Comparison of ENCODE assay signal across 1 cellular context in the genomic region with DNA sequence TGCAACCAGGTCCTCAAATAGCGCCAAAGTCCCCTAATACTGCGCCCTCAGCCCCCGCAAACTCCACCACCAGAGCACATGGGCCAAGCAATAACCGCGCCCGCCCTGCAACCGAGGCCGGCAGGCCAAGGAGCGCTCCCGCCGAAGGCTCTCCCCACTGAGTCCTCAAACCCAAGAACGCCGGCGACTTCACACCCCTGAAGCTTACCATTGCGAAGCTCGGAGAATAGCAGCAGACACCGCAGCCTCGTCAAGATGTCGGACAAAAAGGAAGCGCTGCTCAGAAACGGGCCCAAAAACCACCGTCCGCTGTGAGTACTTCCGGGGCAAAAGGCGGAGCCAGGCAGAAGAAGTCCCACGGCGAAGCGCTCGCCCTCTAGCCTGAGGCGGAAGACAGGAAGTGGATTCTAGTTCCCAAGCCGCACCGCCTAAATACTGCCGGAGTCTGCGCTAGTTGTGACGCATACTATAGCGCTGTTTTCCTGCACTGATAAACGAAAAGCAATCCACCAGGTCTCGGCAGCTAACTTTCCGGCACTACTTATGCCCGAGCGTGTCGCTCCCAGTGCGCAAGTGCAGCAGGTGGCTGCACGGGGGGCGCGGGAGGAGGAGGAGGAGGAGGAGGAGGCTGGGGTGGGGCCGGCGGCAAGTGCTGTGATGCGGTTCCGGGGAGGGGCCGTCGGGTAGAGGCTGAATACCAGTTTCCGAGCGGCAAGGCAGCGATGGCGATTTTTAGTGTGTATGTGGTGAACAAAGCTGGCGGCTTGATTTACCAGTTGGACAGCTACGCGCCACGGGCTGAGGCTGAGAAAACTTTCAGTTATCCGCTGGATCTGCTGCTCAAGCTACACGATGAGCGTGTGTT.
TF ChIP-seq lines count a peak whose summit lies in the region.

A gene (minus strand): TSS at position 270 of the 865 bp plus-strand sequence. CDS start 59 bp downstream, at position 211.
A gene with protein sequence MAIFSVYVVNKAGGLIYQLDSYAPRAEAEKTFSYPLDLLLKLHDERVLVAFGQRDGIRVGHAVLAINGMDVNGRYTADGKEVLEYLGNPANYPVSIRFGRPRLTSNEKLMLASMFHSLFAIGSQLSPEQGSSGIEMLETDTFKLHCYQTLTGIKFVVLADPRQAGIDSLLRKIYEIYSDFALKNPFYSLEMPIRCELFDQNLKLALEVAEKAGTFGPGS (plus strand): TSS at position 693 of the 865 bp plus-strand sequence. CDS start 30 bp downstream, at position 723.

TF ChIP-seq in K562, 482 proteins besides CTCF, POLR2A, EP300 and RAD21 (continued from another document and continues in another):
- TF ChIP-seq, protein P1, sequence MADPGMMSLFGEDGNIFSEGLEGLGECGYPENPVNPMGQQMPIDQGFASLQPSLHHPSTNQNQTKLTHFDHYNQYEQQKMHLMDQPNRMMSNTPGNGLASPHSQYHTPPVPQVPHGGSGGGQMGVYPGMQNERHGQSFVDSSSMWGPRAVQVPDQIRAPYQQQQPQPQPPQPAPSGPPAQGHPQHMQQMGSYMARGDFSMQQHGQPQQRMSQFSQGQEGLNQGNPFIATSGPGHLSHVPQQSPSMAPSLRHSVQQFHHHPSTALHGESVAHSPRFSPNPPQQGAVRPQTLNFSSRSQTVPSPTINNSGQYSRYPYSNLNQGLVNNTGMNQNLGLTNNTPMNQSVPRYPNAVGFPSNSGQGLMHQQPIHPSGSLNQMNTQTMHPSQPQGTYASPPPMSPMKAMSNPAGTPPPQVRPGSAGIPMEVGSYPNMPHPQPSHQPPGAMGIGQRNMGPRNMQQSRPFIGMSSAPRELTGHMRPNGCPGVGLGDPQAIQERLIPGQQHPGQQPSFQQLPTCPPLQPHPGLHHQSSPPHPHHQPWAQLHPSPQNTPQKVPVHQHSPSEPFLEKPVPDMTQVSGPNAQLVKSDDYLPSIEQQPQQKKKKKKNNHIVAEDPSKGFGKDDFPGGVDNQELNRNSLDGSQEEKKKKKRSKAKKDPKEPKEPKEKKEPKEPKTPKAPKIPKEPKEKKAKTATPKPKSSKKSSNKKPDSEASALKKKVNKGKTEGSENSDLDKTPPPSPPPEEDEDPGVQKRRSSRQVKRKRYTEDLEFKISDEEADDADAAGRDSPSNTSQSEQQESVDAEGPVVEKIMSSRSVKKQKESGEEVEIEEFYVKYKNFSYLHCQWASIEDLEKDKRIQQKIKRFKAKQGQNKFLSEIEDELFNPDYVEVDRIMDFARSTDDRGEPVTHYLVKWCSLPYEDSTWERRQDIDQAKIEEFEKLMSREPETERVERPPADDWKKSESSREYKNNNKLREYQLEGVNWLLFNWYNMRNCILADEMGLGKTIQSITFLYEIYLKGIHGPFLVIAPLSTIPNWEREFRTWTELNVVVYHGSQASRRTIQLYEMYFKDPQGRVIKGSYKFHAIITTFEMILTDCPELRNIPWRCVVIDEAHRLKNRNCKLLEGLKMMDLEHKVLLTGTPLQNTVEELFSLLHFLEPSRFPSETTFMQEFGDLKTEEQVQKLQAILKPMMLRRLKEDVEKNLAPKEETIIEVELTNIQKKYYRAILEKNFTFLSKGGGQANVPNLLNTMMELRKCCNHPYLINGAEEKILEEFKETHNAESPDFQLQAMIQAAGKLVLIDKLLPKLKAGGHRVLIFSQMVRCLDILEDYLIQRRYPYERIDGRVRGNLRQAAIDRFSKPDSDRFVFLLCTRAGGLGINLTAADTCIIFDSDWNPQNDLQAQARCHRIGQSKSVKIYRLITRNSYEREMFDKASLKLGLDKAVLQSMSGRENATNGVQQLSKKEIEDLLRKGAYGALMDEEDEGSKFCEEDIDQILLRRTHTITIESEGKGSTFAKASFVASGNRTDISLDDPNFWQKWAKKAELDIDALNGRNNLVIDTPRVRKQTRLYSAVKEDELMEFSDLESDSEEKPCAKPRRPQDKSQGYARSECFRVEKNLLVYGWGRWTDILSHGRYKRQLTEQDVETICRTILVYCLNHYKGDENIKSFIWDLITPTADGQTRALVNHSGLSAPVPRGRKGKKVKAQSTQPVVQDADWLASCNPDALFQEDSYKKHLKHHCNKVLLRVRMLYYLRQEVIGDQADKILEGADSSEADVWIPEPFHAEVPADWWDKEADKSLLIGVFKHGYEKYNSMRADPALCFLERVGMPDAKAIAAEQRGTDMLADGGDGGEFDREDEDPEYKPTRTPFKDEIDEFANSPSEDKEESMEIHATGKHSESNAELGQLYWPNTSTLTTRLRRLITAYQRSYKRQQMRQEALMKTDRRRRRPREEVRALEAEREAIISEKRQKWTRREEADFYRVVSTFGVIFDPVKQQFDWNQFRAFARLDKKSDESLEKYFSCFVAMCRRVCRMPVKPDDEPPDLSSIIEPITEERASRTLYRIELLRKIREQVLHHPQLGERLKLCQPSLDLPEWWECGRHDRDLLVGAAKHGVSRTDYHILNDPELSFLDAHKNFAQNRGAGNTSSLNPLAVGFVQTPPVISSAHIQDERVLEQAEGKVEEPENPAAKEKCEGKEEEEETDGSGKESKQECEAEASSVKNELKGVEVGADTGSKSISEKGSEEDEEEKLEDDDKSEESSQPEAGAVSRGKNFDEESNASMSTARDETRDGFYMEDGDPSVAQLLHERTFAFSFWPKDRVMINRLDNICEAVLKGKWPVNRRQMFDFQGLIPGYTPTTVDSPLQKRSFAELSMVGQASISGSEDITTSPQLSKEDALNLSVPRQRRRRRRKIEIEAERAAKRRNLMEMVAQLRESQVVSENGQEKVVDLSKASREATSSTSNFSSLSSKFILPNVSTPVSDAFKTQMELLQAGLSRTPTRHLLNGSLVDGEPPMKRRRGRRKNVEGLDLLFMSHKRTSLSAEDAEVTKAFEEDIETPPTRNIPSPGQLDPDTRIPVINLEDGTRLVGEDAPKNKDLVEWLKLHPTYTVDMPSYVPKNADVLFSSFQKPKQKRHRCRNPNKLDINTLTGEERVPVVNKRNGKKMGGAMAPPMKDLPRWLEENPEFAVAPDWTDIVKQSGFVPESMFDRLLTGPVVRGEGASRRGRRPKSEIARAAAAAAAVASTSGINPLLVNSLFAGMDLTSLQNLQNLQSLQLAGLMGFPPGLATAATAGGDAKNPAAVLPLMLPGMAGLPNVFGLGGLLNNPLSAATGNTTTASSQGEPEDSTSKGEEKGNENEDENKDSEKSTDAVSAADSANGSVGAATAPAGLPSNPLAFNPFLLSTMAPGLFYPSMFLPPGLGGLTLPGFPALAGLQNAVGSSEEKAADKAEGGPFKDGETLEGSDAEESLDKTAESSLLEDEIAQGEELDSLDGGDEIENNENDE (IDR thresholded peaks at IDR 0.05; ENCODE audit: low read depth, low read length) = no peak
- TF ChIP-seq, protein P2, sequence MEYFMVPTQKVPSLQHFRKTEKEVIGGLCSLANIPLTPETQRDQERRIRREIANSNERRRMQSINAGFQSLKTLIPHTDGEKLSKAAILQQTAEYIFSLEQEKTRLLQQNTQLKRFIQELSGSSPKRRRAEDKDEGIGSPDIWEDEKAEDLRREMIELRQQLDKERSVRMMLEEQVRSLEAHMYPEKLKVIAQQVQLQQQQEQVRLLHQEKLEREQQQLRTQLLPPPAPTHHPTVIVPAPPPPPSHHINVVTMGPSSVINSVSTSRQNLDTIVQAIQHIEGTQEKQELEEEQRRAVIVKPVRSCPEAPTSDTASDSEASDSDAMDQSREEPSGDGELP (CRISPR knock-in tag; IDR thresholded peaks at IDR 0.05; ENCODE audit: borderline replicate concordance) = peak; percentile 88
- peak; percentile 17; the same call in 1 of the 2 replicates for TF ChIP-seq JUND (IDR thresholded peaks at IDR 0.05; ENCODE audit: borderline replicate concordance, low read depth, low read length)
- TF ChIP-seq JUND (tag; IDR thresholded peaks at IDR 0.05; ENCODE audit: borderline replicate concordance, low read depth, low read length) = peak; percentile 64; the same call in 2 of the 3 replicates
- no peak for TF ChIP-seq SMARCC2 (IDR thresholded peaks at IDR 0.05; ENCODE audit: low read depth)
- TF ChIP-seq DIDO1 (tag; IDR thresholded peaks at IDR 0.05; ENCODE audit: low read depth) = peak; percentile 87
- peak; percentile 38; the same call in 1 of the 2 replicates for TF ChIP-seq MEF2A (IDR thresholded peaks at IDR 0.05; ENCODE audit: control insufficient read depth, low read depth, low read length)
- TF ChIP-seq BCL6 (CRISPR knock-in tag; IDR thresholded peaks at IDR 0.05) = no peak
- TF ChIP-seq ZNF184 (CRISPR knock-in tag; IDR thresholded peaks at IDR 0.05) = no peak
- TF ChIP-seq CXXC5 (CRISPR knock-in tag; IDR thresholded peaks at IDR 0.05) = peak; percentile 89
- TF ChIP-seq POLR2H (tag; IDR thresholded peaks at IDR 0.05; ENCODE audit: low read depth) = peak; percentile 83
- TF ChIP-seq OTX1 (CRISPR knock-in tag; IDR thresholded peaks at IDR 0.05) = no peak
- TF ChIP-seq, protein P3, sequence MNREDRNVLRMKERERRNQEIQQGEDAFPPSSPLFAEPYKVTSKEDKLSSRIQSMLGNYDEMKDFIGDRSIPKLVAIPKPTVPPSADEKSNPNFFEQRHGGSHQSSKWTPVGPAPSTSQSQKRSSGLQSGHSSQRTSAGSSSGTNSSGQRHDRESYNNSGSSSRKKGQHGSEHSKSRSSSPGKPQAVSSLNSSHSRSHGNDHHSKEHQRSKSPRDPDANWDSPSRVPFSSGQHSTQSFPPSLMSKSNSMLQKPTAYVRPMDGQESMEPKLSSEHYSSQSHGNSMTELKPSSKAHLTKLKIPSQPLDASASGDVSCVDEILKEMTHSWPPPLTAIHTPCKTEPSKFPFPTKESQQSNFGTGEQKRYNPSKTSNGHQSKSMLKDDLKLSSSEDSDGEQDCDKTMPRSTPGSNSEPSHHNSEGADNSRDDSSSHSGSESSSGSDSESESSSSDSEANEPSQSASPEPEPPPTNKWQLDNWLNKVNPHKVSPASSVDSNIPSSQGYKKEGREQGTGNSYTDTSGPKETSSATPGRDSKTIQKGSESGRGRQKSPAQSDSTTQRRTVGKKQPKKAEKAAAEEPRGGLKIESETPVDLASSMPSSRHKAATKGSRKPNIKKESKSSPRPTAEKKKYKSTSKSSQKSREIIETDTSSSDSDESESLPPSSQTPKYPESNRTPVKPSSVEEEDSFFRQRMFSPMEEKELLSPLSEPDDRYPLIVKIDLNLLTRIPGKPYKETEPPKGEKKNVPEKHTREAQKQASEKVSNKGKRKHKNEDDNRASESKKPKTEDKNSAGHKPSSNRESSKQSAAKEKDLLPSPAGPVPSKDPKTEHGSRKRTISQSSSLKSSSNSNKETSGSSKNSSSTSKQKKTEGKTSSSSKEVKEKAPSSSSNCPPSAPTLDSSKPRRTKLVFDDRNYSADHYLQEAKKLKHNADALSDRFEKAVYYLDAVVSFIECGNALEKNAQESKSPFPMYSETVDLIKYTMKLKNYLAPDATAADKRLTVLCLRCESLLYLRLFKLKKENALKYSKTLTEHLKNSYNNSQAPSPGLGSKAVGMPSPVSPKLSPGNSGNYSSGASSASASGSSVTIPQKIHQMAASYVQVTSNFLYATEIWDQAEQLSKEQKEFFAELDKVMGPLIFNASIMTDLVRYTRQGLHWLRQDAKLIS (CRISPR knock-in tag; IDR thresholded peaks at IDR 0.05) = peak; percentile 82
- TF ChIP-seq, protein P4, sequence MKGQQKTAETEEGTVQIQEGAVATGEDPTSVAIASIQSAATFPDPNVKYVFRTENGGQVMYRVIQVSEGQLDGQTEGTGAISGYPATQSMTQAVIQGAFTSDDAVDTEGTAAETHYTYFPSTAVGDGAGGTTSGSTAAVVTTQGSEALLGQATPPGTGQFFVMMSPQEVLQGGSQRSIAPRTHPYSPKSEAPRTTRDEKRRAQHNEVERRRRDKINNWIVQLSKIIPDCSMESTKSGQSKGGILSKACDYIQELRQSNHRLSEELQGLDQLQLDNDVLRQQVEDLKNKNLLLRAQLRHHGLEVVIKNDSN (CRISPR knock-in tag; IDR thresholded peaks at IDR 0.05) = peak; percentile 48
- 0 out of 2 replicates have a peak, but pooled peaks have one; percentile 16 for TF ChIP-seq ZNF282 (CRISPR knock-in tag; IDR thresholded peaks at IDR 0.05)
- TF ChIP-seq ETV6 (IDR thresholded peaks at IDR 0.05; ENCODE audit: borderline replicate concordance in 1 of 2, low read depth in 2 of 2, low read length in 1 of 2) = no peak
- peak; percentile 61; the same call in 1 of the 2 replicates for TF ChIP-seq ETV6 (CRISPR knock-in tag; IDR thresholded peaks at IDR 0.05; ENCODE audit: borderline replicate concordance)
- no peak for TF ChIP-seq PHB2 (IDR thresholded peaks at IDR 0.05; ENCODE audit: low read depth)
- TF ChIP-seq FOXJ2 (tag; IDR thresholded peaks at IDR 0.05) = peak; percentile 46; the same call in 1 of the 2 replicates
- TF ChIP-seq SIN3B (IDR thresholded peaks at IDR 0.05; ENCODE audit: low read depth) = peak; percentile 82; the same call in 1 of the 2 replicates
- TF ChIP-seq RAD51 (IDR thresholded peaks at IDR 0.05; ENCODE audit: borderline replicate concordance, low read depth) = no peak
- no peak for TF ChIP-seq SMAD4 (CRISPR knock-in tag; conservative IDR thresholded peaks at IDR 0.05)
- TF ChIP-seq, protein P5, sequence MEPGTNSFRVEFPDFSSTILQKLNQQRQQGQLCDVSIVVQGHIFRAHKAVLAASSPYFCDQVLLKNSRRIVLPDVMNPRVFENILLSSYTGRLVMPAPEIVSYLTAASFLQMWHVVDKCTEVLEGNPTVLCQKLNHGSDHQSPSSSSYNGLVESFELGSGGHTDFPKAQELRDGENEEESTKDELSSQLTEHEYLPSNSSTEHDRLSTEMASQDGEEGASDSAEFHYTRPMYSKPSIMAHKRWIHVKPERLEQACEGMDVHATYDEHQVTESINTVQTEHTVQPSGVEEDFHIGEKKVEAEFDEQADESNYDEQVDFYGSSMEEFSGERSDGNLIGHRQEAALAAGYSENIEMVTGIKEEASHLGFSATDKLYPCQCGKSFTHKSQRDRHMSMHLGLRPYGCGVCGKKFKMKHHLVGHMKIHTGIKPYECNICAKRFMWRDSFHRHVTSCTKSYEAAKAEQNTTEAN (CRISPR knock-in tag; IDR thresholded peaks at IDR 0.05) = peak; percentile 64; the same call in 1 of the 2 replicates
- no peak for TF ChIP-seq SMC3 (conservative IDR thresholded peaks at IDR 0.05; ENCODE audit: insufficient read depth, low read depth, low read length)
- no peak for TF ChIP-seq ZKSCAN3 (CRISPR knock-in tag; IDR thresholded peaks at IDR 0.05)
- 0 out of 2 replicates have a peak, but pooled peaks have one; percentile 20 for TF ChIP-seq CBX1 (IDR thresholded peaks at IDR 0.05; ENCODE audit: low read depth)
- 0 out of 2 replicates have a peak, but pooled peaks have one; percentile 2 for TF ChIP-seq MAFK (IDR thresholded peaks at IDR 0.05; ENCODE audit: low read length)
- TF ChIP-seq NFIC (IDR thresholded peaks at IDR 0.05) = peak; percentile 41
- TF ChIP-seq, protein P6, sequence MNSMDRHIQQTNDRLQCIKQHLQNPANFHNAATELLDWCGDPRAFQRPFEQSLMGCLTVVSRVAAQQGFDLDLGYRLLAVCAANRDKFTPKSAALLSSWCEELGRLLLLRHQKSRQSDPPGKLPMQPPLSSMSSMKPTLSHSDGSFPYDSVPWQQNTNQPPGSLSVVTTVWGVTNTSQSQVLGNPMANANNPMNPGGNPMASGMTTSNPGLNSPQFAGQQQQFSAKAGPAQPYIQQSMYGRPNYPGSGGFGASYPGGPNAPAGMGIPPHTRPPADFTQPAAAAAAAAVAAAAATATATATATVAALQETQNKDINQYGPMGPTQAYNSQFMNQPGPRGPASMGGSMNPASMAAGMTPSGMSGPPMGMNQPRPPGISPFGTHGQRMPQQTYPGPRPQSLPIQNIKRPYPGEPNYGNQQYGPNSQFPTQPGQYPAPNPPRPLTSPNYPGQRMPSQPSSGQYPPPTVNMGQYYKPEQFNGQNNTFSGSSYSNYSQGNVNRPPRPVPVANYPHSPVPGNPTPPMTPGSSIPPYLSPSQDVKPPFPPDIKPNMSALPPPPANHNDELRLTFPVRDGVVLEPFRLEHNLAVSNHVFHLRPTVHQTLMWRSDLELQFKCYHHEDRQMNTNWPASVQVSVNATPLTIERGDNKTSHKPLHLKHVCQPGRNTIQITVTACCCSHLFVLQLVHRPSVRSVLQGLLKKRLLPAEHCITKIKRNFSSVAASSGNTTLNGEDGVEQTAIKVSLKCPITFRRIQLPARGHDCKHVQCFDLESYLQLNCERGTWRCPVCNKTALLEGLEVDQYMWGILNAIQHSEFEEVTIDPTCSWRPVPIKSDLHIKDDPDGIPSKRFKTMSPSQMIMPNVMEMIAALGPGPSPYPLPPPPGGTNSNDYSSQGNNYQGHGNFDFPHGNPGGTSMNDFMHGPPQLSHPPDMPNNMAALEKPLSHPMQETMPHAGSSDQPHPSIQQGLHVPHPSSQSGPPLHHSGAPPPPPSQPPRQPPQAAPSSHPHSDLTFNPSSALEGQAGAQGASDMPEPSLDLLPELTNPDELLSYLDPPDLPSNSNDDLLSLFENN (IDR thresholded peaks at IDR 0.05; ENCODE audit: low read depth in 2 of 2, low read length in 2 of 2) = no peak
